1 cellular context compared by ENCODE assay signal in genomic region chr19:50728084-50728737, GRCh38.
TF ChIP-seq lines count a peak whose summit lies in the region.

No MANE protein-coding gene starts in this region.

TF ChIP-seq in K562, 482 proteins besides CTCF, POLR2A, EP300 and RAD21 (continued from another document and continues in another):
- no peak for TF ChIP-seq TCF15 (CRISPR knock-in tag; IDR thresholded peaks at IDR 0.05)
- peak; percentile 85 for TF ChIP-seq SP1 (CRISPR knock-in tag; IDR thresholded peaks at IDR 0.05)
- TF ChIP-seq ZNF639 (CRISPR knock-in tag; conservative IDR thresholded peaks at IDR 0.05 in 1 of 2, IDR thresholded peaks at IDR 0.05 in 1 of 2) = peak in 1 of 2 experiments; percentile 89; a peak in 2 of 4 replicates
- TF ChIP-seq CREB3 (tag; conservative IDR thresholded peaks at IDR 0.05; ENCODE audit: low read depth) = peak; percentile 56; the same call in 1 of the 2 replicates
- peak in 1 of 2 experiments; percentile 80; a peak in 2 of 4 replicates for TF ChIP-seq HDAC1 (IDR thresholded peaks at IDR 0.05)
- peak in 1 of 2 experiments; percentile 71; a peak in 3 of 4 replicates for TF ChIP-seq MAZ (CRISPR knock-in tag; conservative IDR thresholded peaks at IDR 0.05 in 1 of 2, IDR thresholded peaks at IDR 0.05 in 1 of 2)
- no peak for TF ChIP-seq ZBTB7A (IDR thresholded peaks at IDR 0.05; ENCODE audit: borderline replicate concordance, control insufficient read depth, low read depth, low read length)
- TF ChIP-seq ZNF398 (CRISPR knock-in tag; IDR thresholded peaks at IDR 0.05) = no peak
- no peak for TF ChIP-seq ZNF655 (CRISPR knock-in tag; IDR thresholded peaks at IDR 0.05)
- TF ChIP-seq CAMTA2 (CRISPR knock-in tag; conservative IDR thresholded peaks at IDR 0.05) = 0 out of 2 replicates have a peak, but pooled peaks have one; percentile 16
- TF ChIP-seq E2F6 (IDR thresholded peaks at IDR 0.05; ENCODE audit: borderline replicate concordance in 1 of 2, extremely low read depth in 1 of 2, insufficient read depth in 1 of 2, insufficient read length in 1 of 2, low read depth in 1 of 2, low read length in 1 of 2, poor library complexity in 1 of 2, severe bottlenecking in 1 of 2) = peak; percentile 85 to 91
- no peak for TF ChIP-seq ESRRB (CRISPR knock-in tag; IDR thresholded peaks at IDR 0.05; ENCODE audit: borderline replicate concordance)
- 0 out of 2 replicates have a peak, but pooled peaks have one; percentile 57 for TF ChIP-seq HDAC8 (tag; IDR thresholded peaks at IDR 0.05)
- TF ChIP-seq THRB (CRISPR knock-in tag; conservative IDR thresholded peaks at IDR 0.05) = no peak
- peak in 1 of 2 experiments; percentile 66 for TF ChIP-seq AFF1 (IDR thresholded peaks at IDR 0.05; ENCODE audit: low read depth in 1 of 2, partially characterized antibody in 2 of 2)
- peak; percentile 67; the same call in 1 of the 2 replicates for TF ChIP-seq PHF8 (IDR thresholded peaks at IDR 0.05; ENCODE audit: borderline replicate concordance, low read length)
- TF ChIP-seq ATF6 (CRISPR knock-in tag; IDR thresholded peaks at IDR 0.05) = 0 out of 2 replicates have a peak, but pooled peaks have one; percentile 68
- 0 out of 2 replicates have a peak, but pooled peaks have one; percentile 19 for TF ChIP-seq ETS1 (conservative IDR thresholded peaks at IDR 0.05; ENCODE audit: control insufficient read depth, low read depth, low read length)
- 0 out of 2 replicates have a peak, but pooled peaks have one; percentile 33 for TF ChIP-seq ZNF740 (CRISPR knock-in tag; IDR thresholded peaks at IDR 0.05)
- no peak for TF ChIP-seq ZNF740 (tag; IDR thresholded peaks at IDR 0.05)
- TF ChIP-seq MBD2 (IDR thresholded peaks at IDR 0.05; ENCODE audit: borderline replicate concordance, low read depth) = peak; percentile 38; the same call in 1 of the 2 replicates
- TF ChIP-seq ZNF76 (CRISPR knock-in tag; IDR thresholded peaks at IDR 0.05; ENCODE audit: borderline replicate concordance) = 0 out of 2 replicates have a peak, but pooled peaks have one; percentile 49
- TF ChIP-seq VEZF1 (CRISPR knock-in tag; IDR thresholded peaks at IDR 0.05) = peak; percentile 71
- peak; percentile 23; the same call in 1 of the 2 replicates for TF ChIP-seq TRIM28 (IDR thresholded peaks at IDR 0.05)
- TF ChIP-seq NKRF (IDR thresholded peaks at IDR 0.05; ENCODE audit: borderline replicate concordance) = peak; percentile 39; the same call in 1 of the 2 replicates
- 0 out of 2 replicates have a peak, but pooled peaks have one; percentile 23 for TF ChIP-seq SMARCA4 (IDR thresholded peaks at IDR 0.05)
- 0 out of 2 replicates have a peak, but pooled peaks have one; percentile 28 for TF ChIP-seq SMARCE1 (IDR thresholded peaks at IDR 0.05)
- peak; percentile 20; the same call in 1 of the 2 replicates for TF ChIP-seq CBFA2T3 (IDR thresholded peaks at IDR 0.05)
- TF ChIP-seq GABPB1 (CRISPR knock-in tag; IDR thresholded peaks at IDR 0.05) = peak; percentile 87
- no peak for TF ChIP-seq ZNF232 (CRISPR knock-in tag; IDR thresholded peaks at IDR 0.05)
- TF ChIP-seq PML (IDR thresholded peaks at IDR 0.05; ENCODE audit: low read length) = 0 out of 2 replicates have a peak, but pooled peaks have one; percentile 36
- 0 out of 4 replicates have a peak, but pooled peaks of 1 of the 2 experiments have one; percentile 33 for TF ChIP-seq NONO (IDR thresholded peaks at IDR 0.05; ENCODE audit: low read depth in 2 of 2, low read length in 1 of 2)
- peak; percentile 87 for TF ChIP-seq CTBP1 (IDR thresholded peaks at IDR 0.05; ENCODE audit: borderline replicate concordance)
